Comparison of ENCODE assay signal across 28 cellular contexts in genomic region chr1:18247151-18247550, GRCh38.
"Had no signal": no experiment of that assay in that cellular context is flagged by ENCODE, and none has a peak within 500 bp of the region (broad histone marks: within the 10 kb centered on the region; RNA-seq: fewer than 3 reads in every experiment).

No MANE protein-coding gene starts in this region.

- H3K27ac Mint-ChIP-seq: dendritic cell treated with granulocyte-macrophage colony-stimulating factor and Interleukin-4, amounts not matched to agents 40 ng/mL and 50 ng/mL, for 4 days; effector memory CD8-positive, alpha-beta T cell; endodermal cell had no signal

- H3K27ac ChIP-seq: colonic mucosa, coronary artery, dorsolateral prefrontal cortex, epithelial cell of prostate, esophagus muscularis mucosa, esophagus squamous epithelium, foreskin keratinocyte, gastrocnemius medialis, gastroesophageal sphincter, heart left ventricle, heart right ventricle had no signal

- H3K36me3 ChIP-seq: colonic mucosa, esophagus muscularis mucosa, esophagus squamous epithelium, gastrocnemius medialis, gastroesophageal sphincter, heart left ventricle, heart right ventricle had no signal

- FAIRE-seq: colon, endometrium, endothelial cell of umbilical vein, frontal cortex had no signal

- DNase-seq: colonic mucosa; cortex of kidney; dermis blood vessel endothelial cell; dorsolateral prefrontal cortex; effector CD4-positive, alpha-beta T cell; effector CD8-positive, alpha-beta T cell; effector memory CD4-positive, alpha-beta T cell; effector memory CD8-positive, alpha-beta T cell; endodermal cell; esophagus squamous epithelium; foreskin fibroblast; foreskin keratinocyte; foreskin melanocyte; gastrocnemius medialis; glutamatergic neuron; head of caudate nucleus; heart left ventricle; heart right ventricle had no signal

- H3K27me3 ChIP-seq: colonic mucosa, foreskin keratinocyte had no signal

- ATAC-seq: effector memory CD8-positive, alpha-beta T cell; esophagus mucosa; foreskin keratinocyte; gastrocnemius medialis; gastroesophageal sphincter; heart left ventricle; heart right ventricle had no signal

- H3K9me3 ChIP-seq: colonic mucosa, gastrocnemius medialis had no signal

- H3K4me3 ChIP-seq: colonic mucosa, coronary artery, dorsolateral prefrontal cortex, esophagus muscularis mucosa, esophagus squamous epithelium, gastrocnemius medialis, gastroesophageal sphincter, heart left ventricle, heart right ventricle had no signal

- H3K4me3 Mint-ChIP-seq: dendritic cell treated with granulocyte-macrophage colony-stimulating factor and Interleukin-4, amounts not matched to agents 40 ng/mL and 50 ng/mL, for 4 days; effector memory CD8-positive, alpha-beta T cell; endodermal cell had no signal

- H3K9me3 Mint-ChIP-seq: endodermal cell had no signal

- H3K4me1 ChIP-seq: colonic mucosa, esophagus muscularis mucosa, esophagus squamous epithelium, foreskin keratinocyte, gastrocnemius medialis, gastroesophageal sphincter, heart left ventricle, heart right ventricle had no signal
